ENCODE assay signal across 8 cellular contexts in the genomic region with DNA sequence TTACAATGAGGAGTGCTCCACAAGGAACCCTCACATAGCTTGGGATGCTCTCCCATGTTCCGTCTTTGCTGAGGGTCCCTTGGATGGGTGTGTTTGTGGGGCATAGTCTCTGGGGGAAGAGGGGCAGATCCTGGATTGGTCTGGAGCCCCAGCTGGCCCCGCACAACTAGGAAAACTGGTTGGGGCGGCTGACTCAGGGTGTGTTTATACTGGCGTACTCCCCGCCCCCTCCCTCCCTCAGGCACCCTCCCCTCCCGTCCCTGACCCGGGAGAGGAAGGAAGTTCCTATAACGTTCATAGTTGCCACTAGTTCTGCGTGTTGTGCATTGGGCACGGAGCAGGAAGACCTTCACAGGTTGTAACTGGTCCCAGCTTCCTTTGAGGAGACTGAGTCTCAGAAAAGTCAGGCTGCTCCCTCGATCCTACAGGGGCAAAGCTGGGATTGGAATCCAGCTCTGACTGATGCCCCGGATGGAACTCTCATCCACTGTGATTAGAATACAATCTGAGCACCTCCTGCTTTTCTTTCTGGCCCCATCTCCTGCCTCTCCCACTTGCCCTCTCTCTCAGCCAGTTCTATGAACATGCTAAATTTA. TPM values are rescaled to one million over a fixed set of nuclear protein-coding genes. Genes with fewer than 3 reads are reported as not detected.
DNase-seq lines count a peak whose midpoint lies in the region; ATAC-seq and TF ChIP-seq lines count a peak whose summit lies in the region.

No MANE protein-coding gene starts in this region.

- H3K4me3 ChIP-seq in vagina, result peak overlapping the region; percentile 5 to 22

- peaks cover 51% of the 10 kb centered on the region for H3K4me1 ChIP-seq in vagina

- H3K27ac Mint-ChIP-seq in effector memory CD8-positive, alpha-beta T cell, result peak overlapping the region in 1 of 2 donors; percentile 80
- peak overlapping the region; percentile 91 for H3K27ac Mint-ChIP-seq in mesothelial cell of epicardium

- no peak for TF ChIP-seq POLR2A in vagina (IDR thresholded peaks at IDR 0.05)

- H3K36me3 ChIP-seq in vagina, result no peaks in the 10 kb centered on the region

- H3K4me3 Mint-ChIP-seq in effector memory CD8-positive, alpha-beta T cell, result peak overlapping the region; percentile 43 to 68
- peak overlapping the region; percentile 41 for H3K4me3 Mint-ChIP-seq in mesothelial cell of epicardium

- intact Hi-C loops in vagina (cut with DNase I), result no loop called here

- peak; percentile 72 for ATAC-seq in SK-N-SH treated with all-trans-retinoic acid at 6 μM for 48 hours
- no peak for ATAC-seq in effector memory CD8-positive, alpha-beta T cell (replicated peaks)

- TF ChIP-seq CTCF in mesothelial cell of epicardium (IDR thresholded peaks at IDR 0.05; ENCODE audit: unreplicated experiment) (no peak), vagina (IDR thresholded peaks at IDR 0.05) (no peak)

- peaks cover 8 to 10% of the 10 kb centered on the region in 2 donors for H3K4me1 Mint-ChIP-seq in effector memory CD8-positive, alpha-beta T cell (ENCODE audit: low read depth in 2 of 2)
- H3K4me1 Mint-ChIP-seq in mesothelial cell of epicardium, result peaks cover 45% of the 10 kb centered on the region

- no peaks in the 10 kb centered on the region for H3K9me3 Mint-ChIP-seq in effector memory CD8-positive, alpha-beta T cell
- H3K9me3 Mint-ChIP-seq in mesothelial cell of epicardium, result no peaks in the 10 kb centered on the region

- no peaks in the 10 kb centered on the region for H3K9me3 ChIP-seq in vagina

- DNase-seq in CD1c-positive myeloid dendritic cell (ENCODE audit: extremely low spot score), result peak; percentile 75
- peak; percentile 99 for DNase-seq in HPDE6-E6E7 (ENCODE audit: extremely low spot score)
- no peak for DNase-seq in effector memory CD8-positive, alpha-beta T cell
- DNase-seq in mesothelial cell of epicardium (ENCODE audit: low spot score in 2 of 2, unreplicated experiment in 2 of 2), result peak; percentile 47 to 72
- no peak for DNase-seq in vagina (ENCODE audit: extremely low spot score in 2 of 2)
- DNase-seq in NCI-H1694 treated with DMSO at 0.1 percent for 48 hours (lab: John Stamatoyannopoulos, UW), result no peak
- no peak for DNase-seq in NCI-H2107 (lab: John Stamatoyannopoulos, UW)

- H3K27ac ChIP-seq in vagina, result peak overlapping the region; percentile 91

- H3K36me3 Mint-ChIP-seq in effector memory CD8-positive, alpha-beta T cell (ENCODE audit: insufficient read depth), result no peaks in the 10 kb centered on the region
- H3K36me3 Mint-ChIP-seq in mesothelial cell of epicardium, result no peaks in the 10 kb centered on the region

- H3K27me3 ChIP-seq in vagina, result no peaks in the 10 kb centered on the region

- no peaks in the 10 kb centered on the region for H3K27me3 Mint-ChIP-seq in effector memory CD8-positive, alpha-beta T cell
- H3K27me3 Mint-ChIP-seq in mesothelial cell of epicardium (ENCODE audit: low read depth), result no peaks in the 10 kb centered on the region

TF ChIP-seq in SK-N-SH treated with all-trans-retinoic acid at 6 μM for 48 hours, 23 proteins besides CTCF, POLR2A, EP300 and RAD21:
- no peak for TF ChIP-seq SNAI2 (CRISPR knock-in tag; IDR thresholded peaks at IDR 0.05)
- TF ChIP-seq CSDC2 (CRISPR knock-in tag; IDR thresholded peaks at IDR 0.05), result no peak
- TF ChIP-seq TCF4 (CRISPR knock-in tag; IDR thresholded peaks at IDR 0.05; ENCODE audit: borderline replicate concordance), result no peak
- no peak for TF ChIP-seq OSR1 (CRISPR knock-in tag; IDR thresholded peaks at IDR 0.05)

RNA-seq across cellular contexts. Expression of gene IER5L, which starts 11.0 kb away (rescaled TPM):
- total RNA-seq in mesothelial cell of epicardium (31.3 to 34.7 TPM (median 31.9 TPM) in 3 replicates), vagina (34.4 TPM)

RNA-seq across cellular contexts. Expression of gene PTPA, which starts 55.8 kb away (rescaled TPM):
- total RNA-seq in mesothelial cell of epicardium (157 to 164 TPM (median 160 TPM) in 3 replicates), vagina (46.2 TPM)

RNA-seq across cellular contexts. Expression of gene CRAT, which starts 56.5 kb away (rescaled TPM):
- total RNA-seq in mesothelial cell of epicardium (26.4 to 27.6 TPM (median 26.4 TPM) in 3 replicates), vagina (59.9 TPM)

Comparison
In these comparisons a context has a peak if more than half of its experiments do, and no peak if none do; other contexts are left out.
1. DNase-seq: peak in CD1c-positive myeloid dendritic cell (single experiment), HPDE6-E6E7 (single experiment) and mesothelial cell of epicardium (2 of 2); none in effector memory CD8-positive, alpha-beta T cell (0 of 3), vagina (0 of 2), NCI-H1694 treated with DMSO at 0.1 percent for 48 hours (single experiment) and NCI-H2107 (single experiment).